ENCODE assay signal across 9 cellular contexts in the genomic region with DNA sequence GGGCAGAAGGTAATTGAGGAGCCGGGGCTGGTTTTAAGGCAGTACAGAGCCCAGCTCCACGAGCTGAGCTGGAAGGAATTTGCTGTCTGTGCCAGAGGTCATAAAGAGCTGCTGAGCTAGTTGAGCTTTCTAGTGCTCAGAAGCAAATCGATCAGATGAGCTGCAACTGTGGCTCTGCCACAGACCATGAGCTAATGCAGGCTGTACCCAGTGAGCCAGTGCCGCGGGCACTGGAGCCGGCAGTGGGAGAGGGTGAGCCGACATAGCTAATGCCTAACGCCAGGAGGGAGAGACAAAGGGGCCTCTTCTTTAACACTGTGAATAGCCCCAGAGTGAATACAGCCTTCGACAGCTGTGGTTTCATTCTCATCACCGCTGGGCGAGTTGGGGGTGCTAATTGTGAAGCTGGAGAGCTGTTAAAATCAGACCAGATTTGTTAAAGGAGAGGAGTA.
DNase-seq lines count a peak whose midpoint lies in the region; ATAC-seq and TF ChIP-seq lines count a peak whose summit lies in the region.
"Had no signal": no experiment of that assay in that cellular context is flagged by ENCODE, and none has a peak within 500 bp of the region (broad histone marks: within the 10 kb centered on the region; RNA-seq: fewer than 3 reads in every experiment).

No MANE protein-coding gene starts in this region.

- TF ChIP-seq CTCF in transverse colon (IDR thresholded peaks at IDR 0.05): no peak

- H3K9me3 ChIP-seq in transverse colon: no peaks in the 10 kb centered on the region
- H3K9me3 ChIP-seq: upper lobe of left lung had no signal

- in situ Hi-C loops in transverse colon (cut with MboI; ENCODE audit: low pct_ligation_motif_present in 1 of 4, low pct_unique_long_range_greater_than_20kb in 1 of 4, low sequenced_read_pairs in 3 of 4): no loop called here

- H3K27ac Mint-ChIP-seq in activated CD4-positive, alpha-beta T cell treated with anti-CD3 and anti-CD28 coated beads, Interleukin-2, amount 10 ng/mL, durations not matched to agents 24 days and 14 days: no peak overlapping the region
- H3K27ac Mint-ChIP-seq: T-helper 1 cell treated with Interleukin-12 subunit alpha and Interleukin-12 subunit beta and Interleukin-4 antibody, amounts not matched to agents 30 μg/mL and 1 μg/mL, for 36 hours had no signal

- no peaks in the 10 kb centered on the region for H3K4me1 ChIP-seq in transverse colon

- no peak for TF ChIP-seq POLR2A in transverse colon (IDR thresholded peaks at IDR 0.05)

- H3K36me3 Mint-ChIP-seq in activated CD4-positive, alpha-beta T cell treated with anti-CD3 and anti-CD28 coated beads, Interleukin-2, amount 10 ng/mL, durations not matched to agents 24 days and 14 days (ENCODE audit: low read depth): no peaks in the 10 kb centered on the region

- H3K27me3 ChIP-seq in transverse colon: no peaks in the 10 kb centered on the region
- H3K27me3 ChIP-seq: upper lobe of left lung had no signal

- peak overlapping the region in 1 of 4 donors; percentile 9 for H3K4me3 ChIP-seq in transverse colon

- no peak for TF ChIP-seq EP300 in transverse colon (IDR thresholded peaks at IDR 0.05; ENCODE audit: low read depth)

- H3K4me1 Mint-ChIP-seq in activated CD4-positive, alpha-beta T cell treated with anti-CD3 and anti-CD28 coated beads, Interleukin-2, amount 10 ng/mL, durations not matched to agents 24 days and 14 days: no peaks in the 10 kb centered on the region

- 45 to 60% methylated on average over 2 to 11 of the region's 11 CpGs for WGBS in transverse colon (ENCODE audit: low coverage in 1 of 2), 2 donors

- no peaks in the 10 kb centered on the region for H3K9me3 Mint-ChIP-seq in activated CD4-positive, alpha-beta T cell treated with anti-CD3 and anti-CD28 coated beads, Interleukin-2, amount 10 ng/mL, durations not matched to agents 24 days and 14 days
- H3K9me3 Mint-ChIP-seq: T-helper 1 cell treated with Interleukin-12 subunit alpha and Interleukin-12 subunit beta and Interleukin-4 antibody, amounts not matched to agents 30 μg/mL and 1 μg/mL, for 36 hours had no signal

- H3K27me3 Mint-ChIP-seq in activated CD4-positive, alpha-beta T cell treated with anti-CD3 and anti-CD28 coated beads, Interleukin-2, amount 10 ng/mL, durations not matched to agents 24 days and 14 days: no peaks in the 10 kb centered on the region

- intact Hi-C loops in transverse colon (cut with DNase I; ENCODE audit: low total_unique reads): no loop called here
- intact Hi-C loops in activated CD4-positive, alpha-beta T cell treated with anti-CD3 and anti-CD28 coated beads, Interleukin-2, amount 10 ng/mL, durations not matched to agents 24 days and 14 days (cut with micrococcal nuclease): no loop called here

- H3K27ac ChIP-seq in caudate nucleus (ENCODE audit: low read depth, low read length) (peak overlapping the region; percentile 89), transverse colon (peak overlapping the region in 3 of 4 donors; percentile 10 to 46 (median 14))
- H3K27ac ChIP-seq: upper lobe of left lung had no signal

- ATAC-seq in left lobe of liver (peak; percentile 54), HG03039 (IDR thresholded peaks at IDR 0.05; ENCODE audit: unreplicated experiment) (no peak)

- no peak overlapping the region for H3K4me3 Mint-ChIP-seq in activated CD4-positive, alpha-beta T cell treated with anti-CD3 and anti-CD28 coated beads, Interleukin-2, amount 10 ng/mL, durations not matched to agents 24 days and 14 days
- H3K4me3 Mint-ChIP-seq: T-helper 1 cell treated with Interleukin-12 subunit alpha and Interleukin-12 subunit beta and Interleukin-4 antibody, amounts not matched to agents 30 μg/mL and 1 μg/mL, for 36 hours had no signal

- no peaks in the 10 kb centered on the region for H3K36me3 ChIP-seq in transverse colon
- H3K36me3 ChIP-seq: upper lobe of left lung had no signal

- DNase-seq in NCI-H1105 treated with DMSO at 0.1 percent for 48 hours (lab: John Stamatoyannopoulos, UW) (peak; percentile 87), caudate nucleus (lab: John Stamatoyannopoulos, UW) (peak in 57 of 61 donors; percentile 17 to 90 (median 68)), left lobe of liver (ENCODE audit: low spot score) (no peak), transverse colon (no peak), RKO (ENCODE audit: low spot score) (no peak)
- DNase-seq in activated CD4-positive, alpha-beta T cell treated with anti-CD3 and anti-CD28 coated beads, Interleukin-2, amount 10 ng/mL, durations not matched to agents 24 days and 14 days: no peak

Comparison
In these comparisons a context has a peak if more than half of its experiments do, and no peak if none do; other contexts are left out.
1. DNase-seq: peak in NCI-H1105 treated with DMSO at 0.1 percent for 48 hours (single experiment) and caudate nucleus (57 of 61); none in left lobe of liver (single experiment), transverse colon (single experiment), RKO (single experiment) and activated CD4-positive, alpha-beta T cell treated with anti-CD3 and anti-CD28 coated beads, Interleukin-2, amount 10 ng/mL, durations not matched to agents 24 days and 14 days (single experiment).